In the genomic region with DNA sequence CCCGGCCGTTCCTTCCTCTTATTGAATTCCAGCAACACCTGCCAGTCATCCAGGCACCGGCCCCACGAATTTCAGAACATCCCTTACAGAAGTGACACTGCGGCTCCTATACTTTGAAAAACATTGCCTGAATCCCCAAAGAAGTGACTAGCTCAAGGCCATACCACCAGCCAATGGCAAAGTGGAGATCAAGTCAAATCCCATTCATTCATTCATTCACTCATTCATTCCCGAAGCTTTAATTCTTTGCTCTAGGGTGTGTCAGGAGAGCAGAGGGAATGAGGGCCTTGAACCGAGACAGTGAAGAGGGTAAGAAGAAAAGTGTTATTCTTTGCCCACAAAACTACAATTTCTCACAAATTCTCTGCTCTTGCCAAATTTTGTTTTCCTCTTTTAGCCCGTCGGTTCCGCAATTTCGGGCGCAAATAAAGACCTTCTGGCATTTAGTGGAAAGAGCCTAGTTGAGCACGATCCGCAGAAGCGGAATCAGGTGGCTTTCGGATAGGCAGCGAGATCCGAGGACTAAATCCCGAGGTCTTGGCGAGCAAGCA, we compare ENCODE assay signal across 8 cellular contexts. TPM values are rescaled to one million over a fixed set of nuclear protein-coding genes. Genes with fewer than 3 reads are reported as not detected.
DNase-seq lines count a peak whose midpoint lies in the region; ATAC-seq and TF ChIP-seq lines count a peak whose summit lies in the region.

No MANE protein-coding gene starts in this region.

- peak overlapping the region; percentile 77 for H3K9ac ChIP-seq in iPS-20b (ENCODE audit: low read depth, low read length)

- intact Hi-C loops in activated T-helper 1 cell treated with anti-CD3 and anti-CD28 coated beads, Interleukin-12 subunit alpha, Interleukin-12 subunit beta, Interleukin-2, Interleukin-4 antibody, amounts not matched to agents 30 ng/mL and 10 ng/mL and 1 ng/mL, durations not matched to agents 14 hours and 24 hours and 36 hours (cut with micrococcal nuclease): loop anchor here (2.0 to 10.0 kb wide), 5 partner anchors 210 to 1478 kb away; partner anchors contain the start of genes IDS and VMA21

- CTCF ChIA-PET in activated CD4-positive, alpha-beta T cell treated with anti-CD3 and anti-CD28 coated beads, Interleukin-2, amount 10 ng/mL, durations not matched to agents 7 days and 5 days (lab: Charles Lee): no interaction called here

- H3K9me3 ChIP-seq in iPS-20b (ENCODE audit: insufficient read depth, low read depth, low read length) (no peaks in the 10 kb centered on the region), thoracic aorta (no peaks in the 10 kb centered on the region)

- no peak overlapping the region for H3K27ac ChIP-seq in iPS-20b (ENCODE audit: low read length)
- H3K27ac ChIP-seq in thoracic aorta: no peak overlapping the region

- peaks cover 6% of the 10 kb centered on the region for H3K27me3 Mint-ChIP-seq in activated CD4-positive, alpha-beta T cell treated with anti-CD3 and anti-CD28 coated beads, Interleukin-2, amount 10 ng/mL, durations not matched to agents 7 days and 5 days
- no peaks in the 10 kb centered on the region for H3K27me3 Mint-ChIP-seq in activated T-helper 1 cell treated with anti-CD3 and anti-CD28 coated beads, Interleukin-12 subunit alpha, Interleukin-12 subunit beta, Interleukin-2, Interleukin-4 antibody, amounts not matched to agents 30 ng/mL and 10 ng/mL and 1 ng/mL, durations not matched to agents 14 hours and 24 hours and 36 hours (ENCODE audit: insufficient read depth)

- POLR2A ChIA-PET in activated CD4-positive, alpha-beta T cell treated with anti-CD3 and anti-CD28 coated beads, Interleukin-2, amount 10 ng/mL, durations not matched to agents 7 days and 5 days (lab: Charles Lee): no interaction called here

- peaks cover 25% of the 10 kb centered on the region for H3K36me3 ChIP-seq in iPS-20b (ENCODE audit: insufficient read depth, low read depth, low read length)
- H3K36me3 ChIP-seq in thoracic aorta: no peaks in the 10 kb centered on the region

- no peaks in the 10 kb centered on the region for H3K9me3 Mint-ChIP-seq in activated CD4-positive, alpha-beta T cell treated with anti-CD3 and anti-CD28 coated beads, Interleukin-2, amount 10 ng/mL, durations not matched to agents 7 days and 5 days
- H3K9me3 Mint-ChIP-seq in activated T-helper 1 cell treated with anti-CD3 and anti-CD28 coated beads, Interleukin-12 subunit alpha, Interleukin-12 subunit beta, Interleukin-2, Interleukin-4 antibody, amounts not matched to agents 30 ng/mL and 10 ng/mL and 1 ng/mL, durations not matched to agents 14 hours and 24 hours and 36 hours: no peaks in the 10 kb centered on the region

- no peak for DNase-seq in activated CD4-positive, alpha-beta T cell treated with anti-CD3 and anti-CD28 coated beads, Interleukin-2, amount 10 ng/mL, durations not matched to agents 7 days and 5 days
- no peak for DNase-seq in activated CD4-positive, alpha-beta T cell treated with anti-CD3 and anti-CD28 coated beads for 4 hours
- no peak for DNase-seq in activated T-helper 1 cell treated with anti-CD3 and anti-CD28 coated beads, Interleukin-12 subunit alpha, Interleukin-12 subunit beta, Interleukin-2, Interleukin-4 antibody, amounts not matched to agents 30 ng/mL and 10 ng/mL and 1 ng/mL, durations not matched to agents 14 hours and 24 hours and 36 hours (ENCODE audit: low spot score)
- no peak for DNase-seq in thoracic aorta (ENCODE audit: low spot score)
- DNase-seq in stimulated activated naive CD4-positive, alpha-beta T cell (lab: John Stamatoyannopoulos, UW): no peak

- ATAC-seq in thoracic aorta (ENCODE audit: insufficient number of reproducible peaks, low FRiP score, low read depth) (no peak), HG02678 (IDR thresholded peaks at IDR 0.05; ENCODE audit: unreplicated experiment) (no peak), GM18517 (IDR thresholded peaks at IDR 0.05; ENCODE audit: unreplicated experiment) (no peak)

- peak overlapping the region; percentile 70 for H3K4me3 ChIP-seq in iPS-20b (ENCODE audit: low read length)
- H3K4me3 ChIP-seq in thoracic aorta: peak overlapping the region; percentile 75

- peak overlapping the region; percentile 69 for H3K4me3 Mint-ChIP-seq in activated CD4-positive, alpha-beta T cell treated with anti-CD3 and anti-CD28 coated beads, Interleukin-2, amount 10 ng/mL, durations not matched to agents 7 days and 5 days
- H3K4me3 Mint-ChIP-seq in activated T-helper 1 cell treated with anti-CD3 and anti-CD28 coated beads, Interleukin-12 subunit alpha, Interleukin-12 subunit beta, Interleukin-2, Interleukin-4 antibody, amounts not matched to agents 30 ng/mL and 10 ng/mL and 1 ng/mL, durations not matched to agents 14 hours and 24 hours and 36 hours: peak overlapping the region; percentile 71

- H3K27me3 ChIP-seq in iPS-20b (ENCODE audit: insufficient read depth, low read length) (peaks cover 13% of the 10 kb centered on the region), thoracic aorta (replicated peaks; ENCODE audit: insufficient read depth) (no peaks in the 10 kb centered on the region)

- peak overlapping the region; percentile 73 for H3K27ac Mint-ChIP-seq in activated CD4-positive, alpha-beta T cell treated with anti-CD3 and anti-CD28 coated beads, Interleukin-2, amount 10 ng/mL, durations not matched to agents 7 days and 5 days
- H3K27ac Mint-ChIP-seq in activated T-helper 1 cell treated with anti-CD3 and anti-CD28 coated beads, Interleukin-12 subunit alpha, Interleukin-12 subunit beta, Interleukin-2, Interleukin-4 antibody, amounts not matched to agents 30 ng/mL and 10 ng/mL and 1 ng/mL, durations not matched to agents 14 hours and 24 hours and 36 hours: no peak overlapping the region

- no peak for TF ChIP-seq CTCF in thoracic aorta (IDR thresholded peaks at IDR 0.05)

- H3K4me1 ChIP-seq in iPS-20b (ENCODE audit: insufficient read depth, low read length) (peaks cover 8% of the 10 kb centered on the region; the same call in 1 of the 2 replicates), thoracic aorta (ENCODE audit: control insufficient read depth in 1 of 2, low read depth in 2 of 2) (peaks cover 0 to 5% of the 10 kb centered on the region in 2 donors)

- peaks cover 6% of the 10 kb centered on the region for H3K36me3 Mint-ChIP-seq in activated CD4-positive, alpha-beta T cell treated with anti-CD3 and anti-CD28 coated beads, Interleukin-2, amount 10 ng/mL, durations not matched to agents 7 days and 5 days (ENCODE audit: low read depth)
- H3K36me3 Mint-ChIP-seq in activated T-helper 1 cell treated with anti-CD3 and anti-CD28 coated beads, Interleukin-12 subunit alpha, Interleukin-12 subunit beta, Interleukin-2, Interleukin-4 antibody, amounts not matched to agents 30 ng/mL and 10 ng/mL and 1 ng/mL, durations not matched to agents 14 hours and 24 hours and 36 hours (ENCODE audit: low read depth): peaks cover 9% of the 10 kb centered on the region

- peaks cover 16% of the 10 kb centered on the region for H3K4me1 Mint-ChIP-seq in activated CD4-positive, alpha-beta T cell treated with anti-CD3 and anti-CD28 coated beads, Interleukin-2, amount 10 ng/mL, durations not matched to agents 7 days and 5 days
- H3K4me1 Mint-ChIP-seq in activated T-helper 1 cell treated with anti-CD3 and anti-CD28 coated beads, Interleukin-12 subunit alpha, Interleukin-12 subunit beta, Interleukin-2, Interleukin-4 antibody, amounts not matched to agents 30 ng/mL and 10 ng/mL and 1 ng/mL, durations not matched to agents 14 hours and 24 hours and 36 hours (ENCODE audit: low read depth): peaks cover 6% of the 10 kb centered on the region

RNA-seq across cellular contexts. Expression of gene HMGB3, which starts 0.8 kb away (rescaled TPM):
- 10 to 100 TPM; 43.0 to 48.3 TPM for total RNA-seq in activated CD4-positive, alpha-beta T cell treated with anti-CD3 and anti-CD28 coated beads, Interleukin-2, amount 10 ng/mL, durations not matched to agents 7 days and 5 days
- total RNA-seq in activated T-helper 1 cell treated with anti-CD3 and anti-CD28 coated beads, Interleukin-12 subunit alpha, Interleukin-12 subunit beta, Interleukin-2, Interleukin-4 antibody, amounts not matched to agents 30 ng/mL and 10 ng/mL and 1 ng/mL, durations not matched to agents 14 hours and 24 hours and 36 hours: 29.6 and 32.3 TPM in 2 replicates
- total RNA-seq in thoracic aorta: 1 to 10 TPM in 1 of 2 donors, under 1 TPM in 1; 0.41 to 3.2 TPM
